12 cellular contexts compared by ENCODE assay signal in genomic region chr6:3389390-3390167, GRCh38.
DNase-seq lines count a peak whose midpoint lies in the region; ATAC-seq lines count a peak whose summit lies in the region.
"Had no signal": no experiment of that assay in that cellular context is flagged by ENCODE, and none has a peak within 500 bp of the region (broad histone marks: within the 10 kb centered on the region; RNA-seq: fewer than 3 reads in every experiment).

No MANE protein-coding gene starts in this region.

- no peak overlapping the region for H3K18ac ChIP-seq in mesendoderm (ENCODE audit: low read length)

- no peak overlapping the region for H3K4me3 Mint-ChIP-seq in activated naive CD4-positive, alpha-beta T cell treated with anti-CD3 and anti-CD28 coated beads for 36 hours
- H3K4me3 Mint-ChIP-seq: type B pancreatic cell had no signal

- WGBS in mesendoderm (ENCODE audit: extremely low coverage, insufficient coverage, low lambda C conversion rate): no CpG with 5 or more reads among the region's 15 CpGs

- no peak overlapping the region for H3K23ac ChIP-seq in mesendoderm (ENCODE audit: low read length)

- no peaks in the 10 kb centered on the region for H3K79me1 ChIP-seq in mesendoderm (ENCODE audit: low read length)

- no peak overlapping the region for H4K8ac ChIP-seq in mesendoderm (ENCODE audit: low read depth, low read length)

- H3K9ac ChIP-seq in skeletal muscle tissue (ENCODE audit: low read depth in 1 of 3, low read length in 3 of 3) (peak overlapping the region in 1 of 3 donors; percentile 30), mesendoderm (ENCODE audit: low read length) (no peak overlapping the region)

- no peaks in the 10 kb centered on the region for H3K36me3 Mint-ChIP-seq in activated naive CD4-positive, alpha-beta T cell treated with anti-CD3 and anti-CD28 coated beads for 36 hours (ENCODE audit: low read depth)

- CTCF ChIA-PET in activated naive CD4-positive, alpha-beta T cell treated with anti-CD3 and anti-CD28 coated beads for 36 hours (lab: Charles Lee): no interaction called here

- H3K9me3 Mint-ChIP-seq in activated naive CD4-positive, alpha-beta T cell treated with anti-CD3 and anti-CD28 coated beads for 36 hours: no peaks in the 10 kb centered on the region
- H3K9me3 Mint-ChIP-seq: type B pancreatic cell had no signal

- H3K79me2 ChIP-seq in mesendoderm (ENCODE audit: control insufficient read depth, insufficient read depth, low read length): no peaks in the 10 kb centered on the region

- H2BK120ac ChIP-seq in mesendoderm (ENCODE audit: low read depth, low read length): no peak overlapping the region

- H2BK15ac ChIP-seq in mesendoderm (replicated peaks; ENCODE audit: low read depth): no peak overlapping the region

- no peak overlapping the region for H2AK5ac ChIP-seq in mesendoderm (ENCODE audit: low read length)

- H3K36me3 ChIP-seq in skeletal muscle tissue (ENCODE audit: control insufficient read depth in 3 of 3, insufficient read depth in 3 of 3, low read length in 3 of 3) (no peaks in the 10 kb centered on the region), mesendoderm (ENCODE audit: control insufficient read depth, insufficient read depth, low read length) (no peaks in the 10 kb centered on the region)

- H3K27ac ChIP-seq in caudate nucleus (ENCODE audit: low read depth, low read length) (peak overlapping the region; percentile 86), skeletal muscle tissue (ENCODE audit: low read depth, low read length) (peak overlapping the region; percentile 34), mesendoderm (ENCODE audit: low read depth, low read length) (no peak overlapping the region)

- H3K27me3 ChIP-seq in skeletal muscle tissue (ENCODE audit: control insufficient read depth in 3 of 3, insufficient read depth in 3 of 3, low read length in 3 of 3) (no peaks in the 10 kb centered on the region), mesendoderm (ENCODE audit: insufficient read depth, low read length, poor library complexity) (no peaks in the 10 kb centered on the region)

- H3K9me3 ChIP-seq in skeletal muscle tissue (ENCODE audit: control insufficient read depth in 3 of 3, low read length in 3 of 3): no peaks in the 10 kb centered on the region

- no peaks in the 10 kb centered on the region for H3K27me3 Mint-ChIP-seq in activated naive CD4-positive, alpha-beta T cell treated with anti-CD3 and anti-CD28 coated beads for 36 hours (ENCODE audit: low read depth)
- H3K27me3 Mint-ChIP-seq: type B pancreatic cell had no signal

- H3K56ac ChIP-seq in mesendoderm (ENCODE audit: low read length): no peak overlapping the region

- H3K27ac Mint-ChIP-seq in activated naive CD4-positive, alpha-beta T cell treated with anti-CD3 and anti-CD28 coated beads for 36 hours: no peak overlapping the region
- H3K27ac Mint-ChIP-seq: type B pancreatic cell had no signal

- no peak for ATAC-seq in HG02981 (IDR thresholded peaks at IDR 0.05; ENCODE audit: unreplicated experiment)

- DNase-seq in GOT3 (lab: John Stamatoyannopoulos, UW): peak; percentile 38
- peak in 16 of 61 donors; percentile 25 to 76 (median 58) for DNase-seq in caudate nucleus (lab: John Stamatoyannopoulos, UW)
- peak in 30 of 51 donors; percentile 28 to 84 (median 60) for DNase-seq in hypothalamus (lab: John Stamatoyannopoulos, UW)
- DNase-seq in activated naive CD4-positive, alpha-beta T cell treated with anti-CD3 and anti-CD28 coated beads for 36 hours: no peak
- no peak for DNase-seq in mesendoderm
- DNase-seq in mucosa of gallbladder (ENCODE audit: low spot score): no peak
- DNase-seq: activated gamma-delta T cell; NCI-H1092; stimulated activated CD4-positive, alpha-beta T cell treated with anti-CD3 and anti-CD28 coated beads, Interleukin-2, amount 100 ng/mL, for 24 hours had no signal

- peaks cover 6 to 13% (median 8%) of the 10 kb centered on the region in 3 donors for H3K4me1 ChIP-seq in skeletal muscle tissue (ENCODE audit: control insufficient read depth in 3 of 3, insufficient read depth in 3 of 3, low read length in 3 of 3)
- peaks cover 7% of the 10 kb centered on the region for H3K4me1 ChIP-seq in mesendoderm (ENCODE audit: control insufficient read depth, low read depth, low read length)

- intact Hi-C loops in activated naive CD4-positive, alpha-beta T cell treated with anti-CD3 and anti-CD28 coated beads for 36 hours (cut with micrococcal nuclease): no loop called here

- H3K4me3 ChIP-seq in skeletal muscle tissue (ENCODE audit: low read length in 3 of 3) (no peak overlapping the region), mesendoderm (ENCODE audit: low read length) (no peak overlapping the region)

- no peak overlapping the region for H3K4me2 ChIP-seq in mesendoderm (ENCODE audit: low read length)

- H2BK5ac ChIP-seq in mesendoderm (ENCODE audit: low read length): no peak overlapping the region

- no peaks in the 10 kb centered on the region for H3K4me1 Mint-ChIP-seq in activated naive CD4-positive, alpha-beta T cell treated with anti-CD3 and anti-CD28 coated beads for 36 hours (ENCODE audit: low read depth)

- no peak overlapping the region for H4K5ac ChIP-seq in mesendoderm (ENCODE audit: low read length)

- H3K4ac ChIP-seq in mesendoderm (ENCODE audit: low read depth, low read length): no peak overlapping the region

Comparison
In these comparisons a context has a peak if more than half of its experiments do, and no peak if none do; other contexts are left out.
1. DNase-seq: peak in GOT3 (single experiment) and hypothalamus (30 of 51); none in activated naive CD4-positive, alpha-beta T cell treated with anti-CD3 and anti-CD28 coated beads for 36 hours (single experiment), mesendoderm (single experiment) and mucosa of gallbladder (single experiment).